ENCODE assay signal across 33 cellular contexts in the genomic region with DNA sequence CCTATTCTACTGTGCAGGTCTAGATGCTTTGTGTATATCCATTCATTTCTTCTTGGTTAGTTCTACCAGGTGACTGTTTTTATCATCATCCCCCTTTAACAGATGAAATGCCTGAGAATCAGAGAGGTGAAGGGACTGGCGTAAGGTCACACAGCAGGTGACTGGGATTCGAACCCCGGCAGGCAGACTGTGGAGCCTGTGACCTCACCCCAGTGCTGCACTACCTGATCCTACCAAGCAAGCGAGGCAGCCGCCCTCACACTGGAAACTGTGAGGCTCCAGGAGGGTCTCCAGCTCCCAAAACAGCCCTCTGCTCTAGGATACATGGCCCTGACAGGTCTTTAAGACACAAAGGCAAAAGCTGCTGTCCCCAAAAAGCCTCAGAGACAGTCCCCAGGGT.
DNase-seq lines count a peak whose midpoint lies in the region; ATAC-seq, FAIRE-seq and TF ChIP-seq lines count a peak whose summit lies in the region.
"Had no signal": no experiment of that assay in that cellular context is flagged by ENCODE, and none has a peak within 500 bp of the region (broad histone marks: within the 10 kb centered on the region; RNA-seq: fewer than 3 reads in every experiment).

No MANE protein-coding gene starts in this region.

- TF ChIP-seq POLR2A in HepG2 (IDR thresholded peaks at IDR 0.05; ENCODE audit: insufficient read depth in 1 of 2, low read depth in 2 of 2, low read length in 2 of 2) (no peak), right lobe of liver (IDR thresholded peaks at IDR 0.05) (no peak), K562 (conservative IDR thresholded peaks at IDR 0.05) (no peak), H1 (IDR thresholded peaks at IDR 0.05; ENCODE audit: control extremely low read depth in 1 of 2, low read depth in 2 of 2, low read length in 2 of 2) (no peak), ovary (IDR thresholded peaks at IDR 0.05) (no peak)

- H3K23ac ChIP-seq in H1 (ENCODE audit: insufficient read length) (no peak overlapping the region), neuronal stem cell (ENCODE audit: low read depth, low read length, poor library complexity) (no peak overlapping the region)

- H3K79me1 ChIP-seq in H1 (ENCODE audit: low read depth, low read length) (no peaks in the 10 kb centered on the region), neuronal stem cell (ENCODE audit: low read depth, low read length) (no peaks in the 10 kb centered on the region)

- H2AFZ ChIP-seq in HepG2 (ENCODE audit: low read length), result no peak overlapping the region
- H2AFZ ChIP-seq in K562 (ENCODE audit: low read depth, low read length), result no peak overlapping the region
- no peak overlapping the region for H2AFZ ChIP-seq in H1 (ENCODE audit: low read length)
- H2AFZ ChIP-seq in neuronal stem cell (ENCODE audit: low read length), result no peak overlapping the region

- WGBS in HepG2 (ENCODE audit: low lambda C conversion rate), result 0% methylated on average over 1 of the region's 5 CpGs
- 59% methylated on average over 4 of the region's 5 CpGs for WGBS in right lobe of liver (ENCODE audit: insufficient coverage, low coverage, low lambda C conversion rate, missing lambda C conversion rate)
- WGBS in K562 (ENCODE audit: insufficient coverage, low coverage, missing lambda C conversion rate), result 0% methylated on average over 5 of the region's 5 CpGs
- 97% methylated on average over 5 of the region's 5 CpGs; no CpG with 5 or more reads in 1 of the 2 experiments for WGBS in H1 (ENCODE audit: extremely low coverage in 1 of 2, insufficient coverage in 1 of 2, insufficient read length in 1 of 2, insufficient replicate concordance in 2 of 2, low coverage in 1 of 2, low lambda C conversion rate in 2 of 2, missing lambda C conversion rate in 1 of 2), 2 experiments
- no CpG with 5 or more reads among the region's 5 CpGs for WGBS in neuronal stem cell (ENCODE audit: extremely low coverage in 2 of 2, insufficient read length in 2 of 2, insufficient replicate concordance in 1 of 2), 2 donors
- WGBS in ovary, 3 donors, result 86 to 91% (median 89%) methylated on average over 5 of the region's 5 CpGs

- no peak overlapping the region for H3K27ac ChIP-seq in HepG2 (ENCODE audit: extremely low read length, insufficient read depth, low read length)
- no peak overlapping the region for H3K27ac ChIP-seq in right lobe of liver
- no peak overlapping the region for H3K27ac ChIP-seq in K562 (ENCODE audit: extremely low read depth, low read depth, low read length)
- H3K27ac ChIP-seq in H1 (ENCODE audit: low read depth, low read length), result no peak overlapping the region
- no peak overlapping the region for H3K27ac ChIP-seq in neuronal stem cell (replicated peaks; ENCODE audit: low read length)
- no peak overlapping the region for H3K27ac ChIP-seq in ovary
- H3K27ac ChIP-seq: 22Rv1; A549; BLaER1; BLaER1 treated with 17β-estradiol and CSF1 and Interleukin-3, amounts not matched to agents 10 nM and 100 nM; C4-2B had no signal

- no peak for TF ChIP-seq RAD21 in HepG2 (CRISPR knock-in tag; IDR thresholded peaks at IDR 0.05)
- TF ChIP-seq RAD21 in K562 (CRISPR knock-in tag; conservative IDR thresholded peaks at IDR 0.05 in 1 of 2, IDR thresholded peaks at IDR 0.05 in 1 of 2), result no peak
- TF ChIP-seq RAD21 in H1 (IDR thresholded peaks at IDR 0.05 in 1 of 2, conservative IDR thresholded peaks at IDR 0.05 in 1 of 2; ENCODE audit: low read depth in 2 of 2, low read length in 2 of 2), result no peak

- H3K4ac ChIP-seq in H1 (replicated peaks; ENCODE audit: insufficient read length, low read depth, low read length) (no peak overlapping the region), neuronal stem cell (ENCODE audit: low read length) (no peak overlapping the region)

- H2BK15ac ChIP-seq in H1 (ENCODE audit: low read length) (no peak overlapping the region), neuronal stem cell (ENCODE audit: low read length) (no peak overlapping the region)

- H2AK5ac ChIP-seq in H1 (ENCODE audit: low read depth, low read length) (no peak overlapping the region), neuronal stem cell (ENCODE audit: low read depth, low read length) (no peak overlapping the region)

- H3K4me1 ChIP-seq in HepG2 (ENCODE audit: insufficient read depth, low read length) (no peaks in the 10 kb centered on the region), right lobe of liver (no peaks in the 10 kb centered on the region), K562 (replicated peaks in 1 of 2; ENCODE audit: control insufficient read depth in 2 of 2, insufficient read depth in 2 of 2, low read length in 2 of 2) (no peaks in the 10 kb centered on the region), H1 (replicated peaks in 1 of 4; ENCODE audit: control insufficient read depth in 3 of 4, insufficient read depth in 4 of 4, low read length in 3 of 4) (peaks cover 0 to 11% (median 7%) of the 10 kb centered on the region in 4 experiments), neuronal stem cell (ENCODE audit: control insufficient read depth in 2 of 2, insufficient read depth in 1 of 2, low read depth in 1 of 2, low read length in 2 of 2) (peaks cover 8 to 10% of the 10 kb centered on the region in 2 donors), ovary (ENCODE audit: insufficient read depth) (no peaks in the 10 kb centered on the region)
- H3K4me1 ChIP-seq: A549, BE2C, Caco-2 had no signal

- no peaks in the 10 kb centered on the region for H3K23me2 ChIP-seq in H1 (ENCODE audit: low read depth, low read length)

- no peaks in the 10 kb centered on the region for H3K9me1 ChIP-seq in K562 (ENCODE audit: control insufficient read depth, insufficient read depth, low read length)

- no TSS peak for BruUV-seq in HepG2 (replicated peaks; lab: Mats Ljungman, UMichigan)
- no TSS peak for BruUV-seq in K562 (replicated peaks; lab: Mats Ljungman, UMichigan)

- intact Hi-C loops in HepG2 (cut with micrococcal nuclease; ENCODE audit: unreplicated experiment) (no loop called here), right lobe of liver (cut with DNase I) (no loop called here), K562 (cut with micrococcal nuclease) (no loop called here), ovary (cut with DNase I) (no loop called here)

- H2BK5ac ChIP-seq in H1 (ENCODE audit: low read depth, low read length), result no peak overlapping the region
- no peak overlapping the region for H2BK5ac ChIP-seq in neuronal stem cell (ENCODE audit: low read length)

- no peaks in the 10 kb centered on the region for H3K79me2 ChIP-seq in HepG2 (ENCODE audit: insufficient read depth, low read length)
- no peaks in the 10 kb centered on the region for H3K79me2 ChIP-seq in K562 (ENCODE audit: control insufficient read depth, insufficient read depth, low read length)
- H3K79me2 ChIP-seq in H1 (ENCODE audit: control insufficient read depth in 1 of 2, insufficient read depth in 2 of 2, low read length in 2 of 2), result no peaks in the 10 kb centered on the region

- H3K36me3 ChIP-seq in HepG2 (replicated peaks in 1 of 2; ENCODE audit: control insufficient read depth in 1 of 2, insufficient read depth in 2 of 2, low read length in 2 of 2) (no peaks in the 10 kb centered on the region), right lobe of liver (no peaks in the 10 kb centered on the region), K562 (ENCODE audit: control insufficient read depth, insufficient read depth, low read length) (no peaks in the 10 kb centered on the region), H1 (ENCODE audit: control insufficient read depth in 2 of 4, insufficient read depth in 4 of 4, low read length in 3 of 4) (no peaks in the 10 kb centered on the region), neuronal stem cell (replicated peaks in 1 of 2; ENCODE audit: control insufficient read depth in 2 of 2, insufficient read depth in 2 of 2, low read length in 2 of 2) (no peaks in the 10 kb centered on the region), ovary (no peaks in the 10 kb centered on the region)
- H3K36me3 ChIP-seq: BE2C; BLaER1; BLaER1 treated with 17β-estradiol and CSF1 and Interleukin-3, amounts not matched to agents 10 nM and 100 nM had no signal

- no peak overlapping the region for H4K5ac ChIP-seq in H1 (ENCODE audit: insufficient read length, low read depth, low read length)

- H3K14ac ChIP-seq in H1 (ENCODE audit: insufficient read length) (no peak overlapping the region), neuronal stem cell (ENCODE audit: low read length) (no peak overlapping the region)

- POLR2A ChIA-PET in HepG2 (lab: Yijun Ruan, JAX), result no interaction called here
- POLR2A ChIA-PET in K562 (lab: Yijun Ruan, JAX), result interaction anchor here (0.7 kb wide), 1 partner anchor 9 kb away, joined by 3 read pairs; no protein-coding TSS in a partner anchor
- POLR2A ChIA-PET in H1 (lab: Charles Lee; ENCODE audit: partially characterized antibody), result interaction anchor here (1.2 kb wide), 1 partner anchor 11 kb away, joined by 3 read pairs; no protein-coding TSS in a partner anchor

- no peak overlapping the region for H4K8ac ChIP-seq in H1 (ENCODE audit: extremely low read depth, insufficient read depth, low read length)
- H4K8ac ChIP-seq in neuronal stem cell (ENCODE audit: low read depth, low read length), result no peak overlapping the region

- H3K9me3 ChIP-seq in HepG2 (ENCODE audit: low read length) (no peaks in the 10 kb centered on the region), right lobe of liver (no peaks in the 10 kb centered on the region), K562 (replicated peaks; ENCODE audit: control insufficient read depth, insufficient read depth, low read depth, low read length) (no peaks in the 10 kb centered on the region), H1 (ENCODE audit: insufficient read depth in 2 of 2, low read depth in 1 of 2, low read length in 1 of 2) (no peaks in the 10 kb centered on the region), neuronal stem cell (replicated peaks in 1 of 2; ENCODE audit: control insufficient read depth in 2 of 2, insufficient read depth in 1 of 2, low read depth in 1 of 2, low read length in 2 of 2) (no peaks in the 10 kb centered on the region), ovary (no peaks in the 10 kb centered on the region)
- H3K9me3 ChIP-seq: A549; BE2C; BLaER1; BLaER1 treated with 17β-estradiol and CSF1 and Interleukin-3, amounts not matched to agents 10 nM and 100 nM; Caco-2 had no signal

- H3K4me3 ChIP-seq in HepG2 (replicated peaks in 1 of 3; ENCODE audit: insufficient read depth in 1 of 3, low read depth in 2 of 3, low read length in 3 of 3), result no peak overlapping the region
- H3K4me3 ChIP-seq in right lobe of liver, result no peak overlapping the region
- no peak overlapping the region for H3K4me3 ChIP-seq in K562
- no peak overlapping the region for H3K4me3 ChIP-seq in H1 (ENCODE audit: extremely low read depth in 1 of 4, insufficient read depth in 2 of 4, low read depth in 3 of 4, low read length in 4 of 4)
- H3K4me3 ChIP-seq in neuronal stem cell (ENCODE audit: low read length in 2 of 2), result no peak overlapping the region
- no peak overlapping the region for H3K4me3 ChIP-seq in ovary
- H3K4me3 ChIP-seq: A549; BLaER1; BLaER1 treated with 17β-estradiol and CSF1 and Interleukin-3, amounts not matched to agents 10 nM and 100 nM had no signal

- no peak overlapping the region for H3K56ac ChIP-seq in H1 (replicated peaks; ENCODE audit: insufficient read length, low read depth, low read length)

- in situ Hi-C loops in HepG2 (cut with HindIII; ENCODE audit: extremely low pct_ligation_motif_present, low pct_unique_long_range_greater_than_20kb) (no loop called here), K562 (cut with MboI) (no loop called here)

- H2BK20ac ChIP-seq in H1 (ENCODE audit: low read length), result no peak overlapping the region

- DNase-seq in HepG2 (ENCODE audit: low spot score) (no peak), right lobe of liver (no peak), K562 (ENCODE audit: extremely low read depth in 1 of 4, low spot score in 3 of 4) (no peak), H1 (ENCODE audit: low read depth in 1 of 2, low spot score in 2 of 2) (no peak), neuronal stem cell (ENCODE audit: low spot score) (no peak), ovary (no peak)
- DNase-seq: 8988T; ACHN; AML-193; BE2C; C1 segment of cervical spinal cord; Caco-2; Calu3; CD4-positive, alpha-beta memory T cell; CD4-positive, alpha-beta T cell; CD4-positive, CD25-positive, alpha-beta regulatory T cell; CD8-positive, alpha-beta memory T cell; CD8-positive, alpha-beta T cell; COR-L47; DMS 273 treated with DMSO at 0.1 percent for 48 hours; DMS153; DMS53; DMS79; DMS79 treated with DMSO at 0.1 percent for 48 hours; DND-41; EL had no signal

- no peak overlapping the region for H2BK12ac ChIP-seq in H1 (ENCODE audit: low read depth, low read length)
- H2BK12ac ChIP-seq in neuronal stem cell (ENCODE audit: low read length), result no peak overlapping the region

- H3K9ac ChIP-seq in HepG2 (ENCODE audit: insufficient read depth, low read depth, low read length) (no peak overlapping the region), K562 (ENCODE audit: insufficient read depth in 1 of 2, low read depth in 2 of 2, low read length in 2 of 2) (no peak overlapping the region), H1 (replicated peaks in 1 of 4; ENCODE audit: extremely low read depth in 1 of 4, low read depth in 3 of 4, low read length in 3 of 4) (no peak overlapping the region), neuronal stem cell (ENCODE audit: low read depth, low read length, poor library complexity) (no peak overlapping the region)
- H3K9ac ChIP-seq: BLaER1; BLaER1 treated with 17β-estradiol and CSF1 and Interleukin-3, amounts not matched to agents 10 nM and 100 nM had no signal

- no peak for TF ChIP-seq CTCF in HepG2 (CRISPR knock-in tag; IDR thresholded peaks at IDR 0.05)
- TF ChIP-seq CTCF in right lobe of liver (IDR thresholded peaks at IDR 0.05), result no peak
- no peak for TF ChIP-seq CTCF in K562 (IDR thresholded peaks at IDR 0.05 in 2 of 3, conservative IDR thresholded peaks at IDR 0.05 in 1 of 3; ENCODE audit: insufficient read depth in 2 of 3, low read depth in 1 of 3, low read length in 3 of 3)
- TF ChIP-seq CTCF in H1 (IDR thresholded peaks at IDR 0.05; ENCODE audit: control extremely low read depth in 1 of 3, insufficient read depth in 1 of 3, low read depth in 1 of 3, low read length in 3 of 3), result no peak
- no peak for TF ChIP-seq CTCF in ovary (IDR thresholded peaks at IDR 0.05)

- no peak overlapping the region for H3K18ac ChIP-seq in H1 (ENCODE audit: extremely low read depth, low read length)
- no peak overlapping the region for H3K18ac ChIP-seq in neuronal stem cell (ENCODE audit: low read length)

- CTCF ChIA-PET in HepG2 (lab: Yijun Ruan, JAX; ENCODE audit: low intra/inter-chr PET ratio, low total read pairs), result no interaction called here
- CTCF ChIA-PET in K562 (lab: Yijun Ruan, JAX; ENCODE audit: low intra/inter-chr PET ratio), result no interaction called here
- CTCF ChIA-PET in H1 (lab: Charles Lee; ENCODE audit: partially characterized antibody), result interaction anchor here (1.1 to 2.0 kb wide), 3 partner anchors 12 to 198 kb away, joined by 3 to 6 read pairs (median 5); no protein-coding TSS in a partner anchor

- H2BK120ac ChIP-seq in H1 (replicated peaks; ENCODE audit: low read depth, low read length) (no peak overlapping the region), neuronal stem cell (ENCODE audit: low read depth, low read length) (no peak overlapping the region)

- H3K27me3 ChIP-seq in HepG2 (ENCODE audit: control insufficient read depth in 1 of 2, insufficient read depth in 2 of 2, low read length in 2 of 2) (peaks cover 0 to 3% of the 10 kb centered on the region in 2 experiments; a peak in 2 of 5 replicates), right lobe of liver (no peaks in the 10 kb centered on the region), K562 (ENCODE audit: control insufficient read depth in 2 of 2, insufficient read depth in 2 of 2, low read length in 2 of 2) (peaks cover 0 to 9% of the 10 kb centered on the region in 2 experiments; a peak in 2 of 5 replicates), H1 (replicated peaks in 1 of 4; ENCODE audit: control insufficient read depth in 3 of 4, extremely low read depth in 1 of 4, insufficient read depth in 3 of 4, low read length in 3 of 4) (no peaks in the 10 kb centered on the region; a peak in 1 of 7 replicates), neuronal stem cell (ENCODE audit: control insufficient read depth in 3 of 3, insufficient read depth in 3 of 3, low read depth in 1 of 3, low read length in 3 of 3) (no peaks in the 10 kb centered on the region), ovary (no peaks in the 10 kb centered on the region)
- H3K27me3 ChIP-seq: BE2C, BLaER1 had no signal

- ATAC-seq in HepG2, result no peak
- no peak for ATAC-seq in right lobe of liver
- no peak for ATAC-seq in K562
- ATAC-seq: A549; CD8-positive, alpha-beta T cell had no signal

- no peak overlapping the region for H3K4me2 ChIP-seq in HepG2 (ENCODE audit: low read depth, low read length)
- H3K4me2 ChIP-seq in K562 (ENCODE audit: insufficient read depth, low read length), result no peak overlapping the region
- H3K4me2 ChIP-seq in H1 (ENCODE audit: insufficient read depth in 1 of 2, low read depth in 2 of 2, low read length in 2 of 2), result no peak overlapping the region
- no peak overlapping the region for H3K4me2 ChIP-seq in neuronal stem cell (ENCODE audit: insufficient read depth, low read length, poor library complexity, severe bottlenecking)
- H3K4me2 ChIP-seq: A549; BLaER1; BLaER1 treated with 17β-estradiol and CSF1 and Interleukin-3, amounts not matched to agents 10 nM and 100 nM had no signal

- FAIRE-seq in HepG2 (lab: Jason Lieb, UNC), result no peak
- FAIRE-seq in K562 (lab: Jason Lieb, UNC), result no peak
- FAIRE-seq in H1 (lab: Jason Lieb, UNC), result no peak
- FAIRE-seq: A204.1, A549, D721Med had no signal

- no peak overlapping the region for H4K91ac ChIP-seq in H1 (replicated peaks; ENCODE audit: insufficient read length, low read length)
- H4K91ac ChIP-seq in neuronal stem cell (ENCODE audit: low read depth, low read length, poor library complexity), result no peak overlapping the region

- no peaks in the 10 kb centered on the region for H4K20me1 ChIP-seq in HepG2 (ENCODE audit: insufficient read depth, low read length)
- peaks cover 4% of the 10 kb centered on the region for H4K20me1 ChIP-seq in K562 (replicated peaks; ENCODE audit: control insufficient read depth, insufficient read depth, low read length)
- peaks cover 0 to 2% of the 10 kb centered on the region in 2 experiments for H4K20me1 ChIP-seq in H1 (replicated peaks in 1 of 2; ENCODE audit: control insufficient read depth in 1 of 2, insufficient read depth in 2 of 2, low read length in 2 of 2)
- H4K20me1 ChIP-seq: BLaER1 had no signal

- TF ChIP-seq EP300 in HepG2 (IDR thresholded peaks at IDR 0.05; ENCODE audit: low read depth in 2 of 2, low read length in 2 of 2) (no peak), HepG2 (CRISPR knock-in tag; IDR thresholded peaks at IDR 0.05; ENCODE audit: borderline replicate concordance) (no peak), K562 (IDR thresholded peaks at IDR 0.05; ENCODE audit: low read length) (no peak), H1 (IDR thresholded peaks at IDR 0.05; ENCODE audit: borderline replicate concordance in 1 of 2, low read depth in 2 of 2, low read length in 2 of 2) (no peak), ovary (IDR thresholded peaks at IDR 0.05) (no peak)
